16 cellular contexts compared by ENCODE assay signal in the genomic region with DNA sequence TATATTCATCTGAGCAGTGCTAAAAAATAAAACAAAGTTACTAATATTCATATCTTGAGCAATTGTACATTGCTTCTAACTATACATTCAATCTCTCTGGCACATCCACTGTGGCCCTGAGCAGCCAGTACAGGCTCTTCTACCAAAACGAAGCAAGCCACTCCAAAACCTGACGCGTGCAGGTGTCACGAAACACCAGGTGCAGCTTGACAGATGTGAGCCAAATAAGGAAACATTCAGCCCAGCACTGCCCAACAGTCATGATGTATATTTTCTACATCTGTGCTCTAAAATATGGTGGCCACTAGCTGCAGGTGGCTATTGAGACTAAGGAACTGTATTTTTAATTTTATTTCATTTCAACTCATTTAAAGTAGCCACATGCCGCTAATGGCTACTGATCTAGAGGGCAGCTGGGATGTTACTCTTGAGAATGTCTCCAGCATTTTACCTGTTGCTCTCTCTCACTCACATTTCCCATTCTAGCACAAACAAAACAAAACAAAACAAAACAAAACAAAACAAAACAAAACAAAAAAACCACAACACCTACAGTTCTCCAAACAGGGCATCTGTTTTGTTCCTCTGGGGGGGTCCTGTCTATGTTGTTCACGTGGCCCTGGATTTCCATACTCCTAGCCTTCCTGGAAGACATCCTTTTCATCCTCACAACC.
DNase-seq lines count a peak whose midpoint lies in the region; ATAC-seq and TF ChIP-seq lines count a peak whose summit lies in the region.
"Had no signal": no experiment of that assay in that cellular context is flagged by ENCODE, and none has a peak within 500 bp of the region (broad histone marks: within the 10 kb centered on the region; RNA-seq: fewer than 3 reads in every experiment).

No MANE protein-coding gene starts in this region.

- H4K20me1 ChIP-seq in H9 (ENCODE audit: control insufficient read depth, insufficient read depth, insufficient read length): no peaks in the 10 kb centered on the region

- no peak overlapping the region for H2BK12ac ChIP-seq in H9 (ENCODE audit: insufficient read length, low read depth, low read length)

- intact Hi-C loops in lower lobe of right lung (cut with DNase I): no loop called here
- intact Hi-C loops in adrenal gland (cut with DNase I): no loop called here

- no peaks in the 10 kb centered on the region for H3K9me3 ChIP-seq in H9 (ENCODE audit: control insufficient read depth, low read depth, low read length)
- H3K9me3 ChIP-seq in lower lobe of right lung: peaks cover 7% of the 10 kb centered on the region
- H3K9me3 ChIP-seq in adrenal gland (replicated peaks in 1 of 3): no peaks in the 10 kb centered on the region
- H3K9me3 ChIP-seq: psoas muscle had no signal

- H3K4me1 ChIP-seq in H9 (ENCODE audit: insufficient read depth, low read length) (peaks cover 27% of the 10 kb centered on the region), lower lobe of right lung (peaks cover 13% of the 10 kb centered on the region), adrenal gland (replicated peaks in 1 of 2) (peaks cover 9 to 30% of the 10 kb centered on the region in 2 donors)

- H3T11ph ChIP-seq in H9 (ENCODE audit: low read length): no peak overlapping the region

- H3K23ac ChIP-seq in H9 (ENCODE audit: insufficient read length, low read depth, low read length): no peak overlapping the region

- H3K27ac ChIP-seq in H9 (ENCODE audit: insufficient read length, low read depth, low read length) (no peak overlapping the region), lower lobe of right lung (no peak overlapping the region), adrenal gland (peak overlapping the region in 1 of 5 donors; percentile 83)
- H3K27ac ChIP-seq: cardiac muscle cell, SK-N-MC had no signal

- H3K9me3 Mint-ChIP-seq in H9: no peaks in the 10 kb centered on the region

- H2AK5ac ChIP-seq in H9 (ENCODE audit: insufficient read length, low read length): peak overlapping the region; percentile 7

- H4K91ac ChIP-seq in H9 (ENCODE audit: insufficient read length, low read depth, low read length): no peak overlapping the region

- no peak for TF ChIP-seq POLR2A in adrenal gland (IDR thresholded peaks at IDR 0.05)

- no peak overlapping the region for H3K18ac ChIP-seq in H9 (ENCODE audit: insufficient read length, low read depth, low read length)

- DNase-seq in H9: no peak
- DNase-seq in NCI-H187 (lab: John Stamatoyannopoulos, UW): peak; percentile 37 to 49
- DNase-seq in lower lobe of right lung: no peak
- no peak for DNase-seq in RKO (ENCODE audit: low spot score)
- no peak for DNase-seq in adrenal gland
- DNase-seq in ecto neural progenitor cell (ENCODE audit: low spot score): no peak
- DNase-seq: activated CD4-positive, alpha-beta T cell treated with anti-CD3 and anti-CD28 coated beads for 1 hour; activated gamma-delta T cell; COR-L47; NCI-H2081 treated with DMSO at 0.1 percent for 48 hours; psoas muscle; stimulated activated CD4-positive, alpha-beta T cell treated with anti-CD3 and anti-CD28 coated beads, Interleukin-4, amount 100 ng/mL, for 24 hours; stimulated activated naive CD8-positive, alpha-beta T cell treated with anti-CD3 and anti-CD28 coated beads, Interleukin-15, amount 100 ng/mL, for 72 hours had no signal

- no peaks in the 10 kb centered on the region for H3K27me3 Mint-ChIP-seq in H9 (ENCODE audit: low read depth)
- H3K27me3 Mint-ChIP-seq: stimulated activated naive CD8-positive, alpha-beta T cell treated with anti-CD3 and anti-CD28 coated beads, Interleukin-15, amount 100 ng/mL, for 72 hours had no signal

- peak; percentile 59 for ATAC-seq in GM18517 (IDR thresholded peaks at IDR 0.05; ENCODE audit: unreplicated experiment)
- peak; percentile 35 to 40 for ATAC-seq in lower lobe of right lung
- ATAC-seq: stimulated activated naive CD8-positive, alpha-beta T cell treated with anti-CD3 and anti-CD28 coated beads, Interleukin-15, amount 100 ng/mL, for 72 hours had no signal

- WGBS in H9 (ENCODE audit: extremely low coverage, insufficient read length, low lambda C conversion rate): no CpG with 5 or more reads among the region's 6 CpGs
- 88 to 92% (median 89%) methylated on average over 6 of the region's 6 CpGs for WGBS in adrenal gland, 4 donors

- no peak overlapping the region for H2BK15ac ChIP-seq in H9 (ENCODE audit: low read depth, low read length)

- peak overlapping the region; percentile 25 to 93 (median 93); a peak in 6 of 7 replicates for H3K27ac Mint-ChIP-seq in H9
- H3K27ac Mint-ChIP-seq: stimulated activated naive CD8-positive, alpha-beta T cell treated with anti-CD3 and anti-CD28 coated beads, Interleukin-15, amount 100 ng/mL, for 72 hours had no signal

- no peak overlapping the region for H3K56ac ChIP-seq in H9 (ENCODE audit: insufficient read length, low read depth, low read length)

- H3K4me3 ChIP-seq in lower lobe of right lung: no peak overlapping the region
- H3K4me3 ChIP-seq in adrenal gland: no peak overlapping the region
- H3K4me3 ChIP-seq: cardiac muscle cell, psoas muscle, SK-N-MC had no signal

- no peak overlapping the region for H2BK120ac ChIP-seq in H9 (ENCODE audit: low read depth, low read length, poor library complexity, severe bottlenecking)

- H3K27me3 ChIP-seq in H9 (ENCODE audit: insufficient read depth, low read length) (no peaks in the 10 kb centered on the region), lower lobe of right lung (ENCODE audit: low read depth) (no peaks in the 10 kb centered on the region), adrenal gland (no peaks in the 10 kb centered on the region)
- H3K27me3 ChIP-seq: cardiac muscle cell had no signal

- no peak overlapping the region for H3K4ac ChIP-seq in H9 (ENCODE audit: low read depth, low read length)

- H3K79me2 ChIP-seq in H9 (ENCODE audit: insufficient read depth, low read length): peaks cover 37% of the 10 kb centered on the region

- H4K8ac ChIP-seq in H9 (replicated peaks; ENCODE audit: insufficient read length, low read depth, low read length): no peak overlapping the region

- no peak overlapping the region for H4K5ac ChIP-seq in H9 (ENCODE audit: insufficient read length, low read depth, low read length)

- H2BK20ac ChIP-seq in H9 (ENCODE audit: low read depth, low read length, poor library complexity, severe bottlenecking): no peak overlapping the region

- H3K36me3 Mint-ChIP-seq in H9 (ENCODE audit: insufficient read depth in 1 of 3, low read depth in 3 of 3): peaks cover 3 to 8% (median 3%) of the 10 kb centered on the region in 3 experiments; a peak in 4 of 7 replicates

- H3K9ac ChIP-seq in H9 (ENCODE audit: extremely low read depth, insufficient read length, low read length): no peak overlapping the region

- H3K4me2 ChIP-seq in H9 (ENCODE audit: insufficient read depth, insufficient read length, low read length): no peak overlapping the region

- no peak overlapping the region for H3K4me3 Mint-ChIP-seq in H9
- H3K4me3 Mint-ChIP-seq: stimulated activated naive CD8-positive, alpha-beta T cell treated with anti-CD3 and anti-CD28 coated beads, Interleukin-15, amount 100 ng/mL, for 72 hours had no signal

- H2BK5ac ChIP-seq in H9 (ENCODE audit: insufficient read length, low read length): no peak overlapping the region

- H3K4me1 Mint-ChIP-seq in H9: peaks cover 74 to 80% of the 10 kb centered on the region in 2 experiments
- H3K4me1 Mint-ChIP-seq: stimulated activated naive CD8-positive, alpha-beta T cell treated with anti-CD3 and anti-CD28 coated beads, Interleukin-15, amount 100 ng/mL, for 72 hours had no signal

- H3K14ac ChIP-seq in H9 (ENCODE audit: insufficient read depth, low read length): no peak overlapping the region

- peaks cover 7% of the 10 kb centered on the region for H3K79me1 ChIP-seq in H9 (ENCODE audit: insufficient read depth, low read depth, low read length, poor library complexity, severe bottlenecking)

- H3K36me3 ChIP-seq in lower lobe of right lung (no peaks in the 10 kb centered on the region), adrenal gland (replicated peaks in 1 of 2) (no peaks in the 10 kb centered on the region)
- H3K36me3 ChIP-seq: cardiac muscle cell had no signal

- no peak overlapping the region for H2AFZ ChIP-seq in H9 (ENCODE audit: low read length)

- TF ChIP-seq CTCF in H9 (conservative IDR thresholded peaks at IDR 0.05) (no peak), lower lobe of right lung (IDR thresholded peaks at IDR 0.05) (no peak), adrenal gland (IDR thresholded peaks at IDR 0.05) (no peak)

- no peaks in the 10 kb centered on the region for H3K23me2 ChIP-seq in H9 (ENCODE audit: insufficient read length, low read depth, low read length, poor library complexity, severe bottlenecking)

Comparison
In these comparisons a context has a peak if more than half of its experiments do, and no peak if none do; other contexts are left out.
1. DNase-seq: peak in NCI-H187 (2 of 2); none in H9 (single experiment), lower lobe of right lung (single experiment), RKO (single experiment), adrenal gland (0 of 7) and ecto neural progenitor cell (single experiment).